26 cellular contexts compared by ENCODE assay signal in genomic region chr16:12511708-12512107, GRCh38.
DNase-seq lines count a peak whose midpoint lies in the region; TF ChIP-seq lines count a peak whose summit lies in the region.
"Had no signal": no experiment of that assay in that cellular context is flagged by ENCODE, and none has a peak within 500 bp of the region (broad histone marks: within the 10 kb centered on the region; RNA-seq: fewer than 3 reads in every experiment).

No MANE protein-coding gene starts in this region.

- intact Hi-C loops in dorsolateral prefrontal cortex (cut with DNase I): loop anchor here in 1 of 2 donors (5.0 kb wide), 1 partner anchor 46 kb away; no protein-coding TSS in a partner anchor

- in situ Hi-C loops in GM23248 (cut with MboI): no loop called here

- H3K27ac ChIP-seq in dorsolateral prefrontal cortex: peak overlapping the region in 53 of 59 donors; percentile 32 to 97 (median 90)
- no peak overlapping the region for H3K27ac ChIP-seq in neuronal stem cell (replicated peaks; ENCODE audit: low read length)
- H3K27ac ChIP-seq in GM23248: no peak overlapping the region
- H3K27ac ChIP-seq: esophagus muscularis mucosa, testis, vagina had no signal

- no peaks in the 10 kb centered on the region for H3K79me2 ChIP-seq in GM23248 (ENCODE audit: insufficient read depth)

- H2AFZ ChIP-seq in neuronal stem cell (ENCODE audit: low read length) (no peak overlapping the region), GM23248 (no peak overlapping the region)

- H2BK120ac ChIP-seq in neuronal stem cell (ENCODE audit: low read depth, low read length): no peak overlapping the region

- H3K4me1 ChIP-seq in neuronal stem cell (ENCODE audit: control insufficient read depth in 2 of 2, insufficient read depth in 1 of 2, low read depth in 1 of 2, low read length in 2 of 2): no peaks in the 10 kb centered on the region
- peaks cover 3% of the 10 kb centered on the region; the same call in 1 of the 2 replicates for H3K4me1 ChIP-seq in GM23248 (ENCODE audit: insufficient read depth)
- H3K4me1 ChIP-seq: esophagus muscularis mucosa, testis, vagina had no signal

- no peak overlapping the region for H2BK15ac ChIP-seq in neuronal stem cell (ENCODE audit: low read length)

- peak; percentile 16 for DNase-seq in GM20000 (ENCODE audit: low spot score)
- DNase-seq in dorsolateral prefrontal cortex: peak in 2 of 10 donors; percentile 32 to 36
- no peak for DNase-seq in neuronal stem cell (ENCODE audit: low spot score)
- no peak for DNase-seq in GM23248
- no peak for DNase-seq in NCI-H510A treated with DMSO at 0.1 percent for 48 hours (lab: John Stamatoyannopoulos, UW)
- DNase-seq in DMS 273 treated with DMSO at 0.1 percent for 48 hours (lab: John Stamatoyannopoulos, UW): no peak
- no peak for DNase-seq in NCI-H1105 (lab: John Stamatoyannopoulos, UW)
- DNase-seq: activated CD4-positive, alpha-beta T cell treated with anti-CD3 and anti-CD28 coated beads, Interleukin-2, amount 50 U/mL, for 48 hours; activated CD4-positive, CD25-positive, alpha-beta regulatory T cell treated with anti-CD3 and anti-CD28 coated beads, Interleukin-2, amount 50 U/mL, for 72 hours; activated naive CD4-positive, alpha-beta T cell; activated naive CD8-positive, alpha-beta T cell treated with anti-CD3 and anti-CD28 coated beads, Interleukin-2, amount 50 U/mL, for 24 hours; activated T-cell treated with anti-CD3 and anti-CD28 coated beads, Interleukin-2, amount 50 U/mL, for 48 hours; COR-L47; dermis blood vessel endothelial cell; DMS53; foreskin fibroblast; islet precursor cell; left ventricle myocardium superior; NCI-H1436 treated with DMSO at 0.1 percent for 48 hours; NCI-H82; SIG-M5; stimulated activated CD4-positive, alpha-beta T cell treated with anti-CD3 and anti-CD28 coated beads, Interleukin-15, amount 100 ng/mL, for 24 hours; stimulated activated naive CD4-positive, alpha-beta T cell; testis had no signal

- H3K9me3 ChIP-seq in neuronal stem cell (replicated peaks in 1 of 2; ENCODE audit: control insufficient read depth in 2 of 2, insufficient read depth in 1 of 2, low read depth in 1 of 2, low read length in 2 of 2): no peaks in the 10 kb centered on the region
- H3K9me3 ChIP-seq in GM23248 (ENCODE audit: low read depth): no peaks in the 10 kb centered on the region
- H3K9me3 ChIP-seq: esophagus muscularis mucosa, testis, vagina had no signal

- no peaks in the 10 kb centered on the region for H3K9me2 ChIP-seq in GM23248 (ENCODE audit: insufficient read depth)

- H3F3A ChIP-seq in GM23248 (ENCODE audit: insufficient read depth): no peaks in the 10 kb centered on the region

- no peak overlapping the region for H3K4ac ChIP-seq in neuronal stem cell (ENCODE audit: low read length)

- no peaks in the 10 kb centered on the region for H4K20me1 ChIP-seq in GM23248 (ENCODE audit: insufficient read depth)

- no peak overlapping the region for H3K23ac ChIP-seq in neuronal stem cell (ENCODE audit: low read depth, low read length, poor library complexity)

- H3K27me3 ChIP-seq in dorsolateral prefrontal cortex: no peaks in the 10 kb centered on the region
- no peaks in the 10 kb centered on the region for H3K27me3 ChIP-seq in neuronal stem cell (ENCODE audit: control insufficient read depth in 3 of 3, insufficient read depth in 3 of 3, low read depth in 1 of 3, low read length in 3 of 3)
- H3K27me3 ChIP-seq in GM23248 (replicated peaks; ENCODE audit: insufficient read depth): no peaks in the 10 kb centered on the region
- H3K27me3 ChIP-seq: esophagus muscularis mucosa, testis, vagina had no signal

- no peak overlapping the region for H3K4me3 ChIP-seq in dorsolateral prefrontal cortex
- H3K4me3 ChIP-seq in neuronal stem cell (ENCODE audit: low read length in 2 of 2): no peak overlapping the region
- H3K4me3 ChIP-seq in GM23248: no peak overlapping the region
- H3K4me3 ChIP-seq: esophagus muscularis mucosa, testis, vagina had no signal

- H3K14ac ChIP-seq in neuronal stem cell (ENCODE audit: low read length): no peak overlapping the region

- H3K79me1 ChIP-seq in neuronal stem cell (ENCODE audit: low read depth, low read length): no peaks in the 10 kb centered on the region

- no peak overlapping the region for H4K8ac ChIP-seq in neuronal stem cell (ENCODE audit: low read depth, low read length)

- TF ChIP-seq CTCF in GM20000 (IDR thresholded peaks at IDR 0.05; ENCODE audit: extremely low read depth, missing control alignments) (no peak), dorsolateral prefrontal cortex (IDR thresholded peaks at IDR 0.05 in 54 of 56, conservative IDR thresholded peaks at IDR 0.05 in 2 of 56; ENCODE audit: low read depth in 1 of 56, partially characterized antibody in 56 of 56) (no peak)

- H2BK5ac ChIP-seq in neuronal stem cell (ENCODE audit: low read length): no peak overlapping the region

- no CpG with 5 or more reads among the region's 12 CpGs for WGBS in neuronal stem cell (ENCODE audit: extremely low coverage in 2 of 2, insufficient read length in 2 of 2, insufficient replicate concordance in 1 of 2), 2 donors
- WGBS in GM23248 (ENCODE audit: low coverage in 1 of 2, low lambda C conversion rate in 2 of 2, missing lambda C conversion rate in 2 of 2), 2 experiments: 91 to 95% methylated on average over 12 of the region's 12 CpGs

- H2AK5ac ChIP-seq in neuronal stem cell (ENCODE audit: low read depth, low read length): peak overlapping the region; percentile 23

- H3K9ac ChIP-seq in neuronal stem cell (ENCODE audit: low read depth, low read length, poor library complexity) (no peak overlapping the region), GM23248 (no peak overlapping the region)

- H2BK12ac ChIP-seq in neuronal stem cell (ENCODE audit: low read length): no peak overlapping the region

- H4K91ac ChIP-seq in neuronal stem cell (ENCODE audit: low read depth, low read length, poor library complexity): no peak overlapping the region

- H3K4me2 ChIP-seq in neuronal stem cell (ENCODE audit: insufficient read depth, low read length, poor library complexity, severe bottlenecking): no peak overlapping the region
- H3K4me2 ChIP-seq in GM23248 (ENCODE audit: unreplicated experiment): no peak overlapping the region

- peak overlapping the region; percentile 34 for H3K18ac ChIP-seq in neuronal stem cell (ENCODE audit: low read length)

- H3K36me3 ChIP-seq in neuronal stem cell (replicated peaks in 1 of 2; ENCODE audit: control insufficient read depth in 2 of 2, insufficient read depth in 2 of 2, low read length in 2 of 2): no peaks in the 10 kb centered on the region
- no peaks in the 10 kb centered on the region for H3K36me3 ChIP-seq in GM23248 (ENCODE audit: low read depth)
- H3K36me3 ChIP-seq: vagina had no signal

Comparison
In these comparisons a context has a peak if more than half of its experiments do, and no peak if none do; other contexts are left out.
1. H3K27ac ChIP-seq: peak in dorsolateral prefrontal cortex (53 of 59); none in neuronal stem cell (single experiment) and GM23248 (single experiment).